Comparison of ENCODE assay signal across 2 cellular contexts in the genomic region with DNA sequence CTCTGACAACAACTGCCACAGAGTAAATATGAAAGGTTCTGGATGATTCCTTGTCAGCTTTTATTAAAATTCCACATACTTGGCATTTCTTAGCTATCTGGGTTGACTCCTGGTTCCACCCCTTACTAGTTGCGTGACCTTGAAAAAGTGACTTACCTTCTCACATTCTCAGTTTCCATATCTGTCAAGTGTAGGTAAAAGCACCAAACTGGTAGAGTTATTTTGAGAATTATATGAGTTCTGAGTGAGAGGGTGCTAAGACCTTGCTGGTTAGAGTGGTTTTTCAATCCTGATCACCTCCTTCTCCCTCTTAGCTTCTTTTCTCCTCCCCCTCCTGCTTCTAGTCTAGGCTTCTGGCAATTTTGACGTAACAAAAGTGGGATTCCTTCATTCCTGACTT.
TF ChIP-seq lines count a peak whose summit lies in the region.

No MANE protein-coding gene starts in this region.

TF ChIP-seq in SK-N-SH treated with all-trans-retinoic acid at 6 μM for 48 hours, 23 proteins besides CTCF, POLR2A, EP300 and RAD21 (continued from another document):
- TF ChIP-seq, protein P1, sequence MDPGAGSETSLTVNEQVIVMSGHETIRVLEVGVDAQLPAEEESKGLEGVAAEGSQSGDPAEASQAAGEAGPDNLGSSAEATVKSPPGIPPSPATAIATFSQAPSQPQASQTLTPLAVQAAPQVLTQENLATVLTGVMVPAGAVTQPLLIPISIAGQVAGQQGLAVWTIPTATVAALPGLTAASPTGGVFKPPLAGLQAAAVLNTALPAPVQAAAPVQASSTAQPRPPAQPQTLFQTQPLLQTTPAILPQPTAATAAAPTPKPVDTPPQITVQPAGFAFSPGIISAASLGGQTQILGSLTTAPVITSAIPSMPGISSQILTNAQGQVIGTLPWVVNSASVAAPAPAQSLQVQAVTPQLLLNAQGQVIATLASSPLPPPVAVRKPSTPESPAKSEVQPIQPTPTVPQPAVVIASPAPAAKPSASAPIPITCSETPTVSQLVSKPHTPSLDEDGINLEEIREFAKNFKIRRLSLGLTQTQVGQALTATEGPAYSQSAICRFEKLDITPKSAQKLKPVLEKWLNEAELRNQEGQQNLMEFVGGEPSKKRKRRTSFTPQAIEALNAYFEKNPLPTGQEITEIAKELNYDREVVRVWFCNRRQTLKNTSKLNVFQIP (CRISPR knock-in tag; IDR thresholded peaks at IDR 0.05; ENCODE audit: borderline replicate concordance, low read depth): no peak
- TF ChIP-seq ZNF565 (CRISPR knock-in tag; conservative IDR thresholded peaks at IDR 0.05; ENCODE audit: low read depth) (no peak), SNAI2 (CRISPR knock-in tag; IDR thresholded peaks at IDR 0.05) (no peak), GLIS3 (CRISPR knock-in tag; IDR thresholded peaks at IDR 0.05) (no peak)
- TF ChIP-seq, protein P2, sequence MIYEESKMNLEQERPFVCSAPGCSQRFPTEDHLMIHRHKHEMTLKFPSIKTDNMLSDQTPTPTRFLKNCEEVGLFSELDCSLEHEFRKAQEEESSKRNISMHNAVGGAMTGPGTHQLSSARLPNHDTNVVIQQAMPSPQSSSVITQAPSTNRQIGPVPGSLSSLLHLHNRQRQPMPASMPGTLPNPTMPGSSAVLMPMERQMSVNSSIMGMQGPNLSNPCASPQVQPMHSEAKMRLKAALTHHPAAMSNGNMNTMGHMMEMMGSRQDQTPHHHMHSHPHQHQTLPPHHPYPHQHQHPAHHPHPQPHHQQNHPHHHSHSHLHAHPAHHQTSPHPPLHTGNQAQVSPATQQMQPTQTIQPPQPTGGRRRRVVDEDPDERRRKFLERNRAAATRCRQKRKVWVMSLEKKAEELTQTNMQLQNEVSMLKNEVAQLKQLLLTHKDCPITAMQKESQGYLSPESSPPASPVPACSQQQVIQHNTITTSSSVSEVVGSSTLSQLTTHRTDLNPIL (CRISPR knock-in tag; IDR thresholded peaks at IDR 0.05; ENCODE audit: low read depth): no peak

TF ChIP-seq in SK-N-SH, 30 proteins besides CTCF, POLR2A, EP300 and RAD21 (continued from another document):
- TF ChIP-seq MXI1 (IDR thresholded peaks at IDR 0.05; ENCODE audit: low read depth, low read length) (no peak), JUND (IDR thresholded peaks at IDR 0.05) (no peak), YY1 (IDR thresholded peaks at IDR 0.05; ENCODE audit: low read depth) (no peak)
- TF ChIP-seq, protein P3, sequence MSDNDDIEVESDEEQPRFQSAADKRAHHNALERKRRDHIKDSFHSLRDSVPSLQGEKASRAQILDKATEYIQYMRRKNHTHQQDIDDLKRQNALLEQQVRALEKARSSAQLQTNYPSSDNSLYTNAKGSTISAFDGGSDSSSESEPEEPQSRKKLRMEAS (IDR thresholded peaks at IDR 0.05; ENCODE audit: low read depth): no peak
- TF ChIP-seq, protein P4, sequence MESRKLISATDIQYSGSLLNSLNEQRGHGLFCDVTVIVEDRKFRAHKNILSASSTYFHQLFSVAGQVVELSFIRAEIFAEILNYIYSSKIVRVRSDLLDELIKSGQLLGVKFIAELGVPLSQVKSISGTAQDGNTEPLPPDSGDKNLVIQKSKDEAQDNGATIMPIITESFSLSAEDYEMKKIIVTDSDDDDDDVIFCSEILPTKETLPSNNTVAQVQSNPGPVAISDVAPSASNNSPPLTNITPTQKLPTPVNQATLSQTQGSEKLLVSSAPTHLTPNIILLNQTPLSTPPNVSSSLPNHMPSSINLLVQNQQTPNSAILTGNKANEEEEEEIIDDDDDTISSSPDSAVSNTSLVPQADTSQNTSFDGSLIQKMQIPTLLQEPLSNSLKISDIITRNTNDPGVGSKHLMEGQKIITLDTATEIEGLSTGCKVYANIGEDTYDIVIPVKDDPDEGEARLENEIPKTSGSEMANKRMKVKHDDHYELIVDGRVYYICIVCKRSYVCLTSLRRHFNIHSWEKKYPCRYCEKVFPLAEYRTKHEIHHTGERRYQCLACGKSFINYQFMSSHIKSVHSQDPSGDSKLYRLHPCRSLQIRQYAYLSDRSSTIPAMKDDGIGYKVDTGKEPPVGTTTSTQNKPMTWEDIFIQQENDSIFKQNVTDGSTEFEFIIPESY (IDR thresholded peaks at IDR 0.05; ENCODE audit: borderline replicate concordance, low read depth): no peak
